Comparison of ENCODE assay signal across 1 cellular context in the genomic region with DNA sequence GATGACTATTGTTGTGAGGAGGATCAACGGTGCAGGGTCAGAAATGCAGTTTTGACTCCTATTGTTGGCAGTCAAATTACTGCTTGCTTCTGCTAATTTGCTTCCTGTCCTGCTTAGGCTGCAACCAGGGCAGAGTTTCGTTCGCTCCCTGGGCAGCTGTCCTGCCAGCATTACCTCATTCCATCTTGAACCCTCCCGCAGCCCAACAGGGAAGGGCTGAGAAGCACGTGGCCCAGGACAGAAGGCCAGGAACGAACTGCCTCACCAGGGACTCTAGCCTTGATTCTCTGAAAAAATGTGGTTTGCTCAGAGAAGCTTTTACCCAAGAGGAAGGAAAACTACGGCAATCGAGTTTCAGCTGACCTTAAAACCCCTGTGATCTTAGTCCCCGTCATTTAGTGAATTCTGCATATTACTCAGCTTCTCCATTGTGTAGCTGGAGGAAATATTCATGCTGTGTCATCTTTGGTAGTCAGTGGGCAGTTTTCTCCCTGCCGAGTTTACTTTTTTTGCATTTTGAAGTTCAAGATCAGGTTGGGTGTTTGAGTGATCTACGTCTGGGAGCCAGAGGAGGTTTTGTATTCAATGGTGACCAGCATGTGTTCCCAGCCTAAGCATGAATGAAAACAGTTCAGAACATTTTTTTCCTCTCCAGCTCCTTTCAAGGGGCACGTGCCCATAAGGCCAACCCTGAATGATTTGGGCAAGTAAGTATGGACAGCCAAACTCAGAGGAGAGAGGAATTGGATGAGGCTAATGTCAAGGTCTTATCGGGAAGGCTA.
TF ChIP-seq lines count a peak whose summit lies in the region.

No MANE protein-coding gene starts in this region.

TF ChIP-seq in SK-N-SH, 30 proteins besides CTCF, POLR2A, EP300 and RAD21:
- TF ChIP-seq, protein P1, sequence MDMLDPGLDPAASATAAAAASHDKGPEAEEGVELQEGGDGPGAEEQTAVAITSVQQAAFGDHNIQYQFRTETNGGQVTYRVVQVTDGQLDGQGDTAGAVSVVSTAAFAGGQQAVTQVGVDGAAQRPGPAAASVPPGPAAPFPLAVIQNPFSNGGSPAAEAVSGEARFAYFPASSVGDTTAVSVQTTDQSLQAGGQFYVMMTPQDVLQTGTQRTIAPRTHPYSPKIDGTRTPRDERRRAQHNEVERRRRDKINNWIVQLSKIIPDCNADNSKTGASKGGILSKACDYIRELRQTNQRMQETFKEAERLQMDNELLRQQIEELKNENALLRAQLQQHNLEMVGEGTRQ (IDR thresholded peaks at IDR 0.05; ENCODE audit: borderline replicate concordance, low read depth, low read length): no peak
- TF ChIP-seq, protein P2, sequence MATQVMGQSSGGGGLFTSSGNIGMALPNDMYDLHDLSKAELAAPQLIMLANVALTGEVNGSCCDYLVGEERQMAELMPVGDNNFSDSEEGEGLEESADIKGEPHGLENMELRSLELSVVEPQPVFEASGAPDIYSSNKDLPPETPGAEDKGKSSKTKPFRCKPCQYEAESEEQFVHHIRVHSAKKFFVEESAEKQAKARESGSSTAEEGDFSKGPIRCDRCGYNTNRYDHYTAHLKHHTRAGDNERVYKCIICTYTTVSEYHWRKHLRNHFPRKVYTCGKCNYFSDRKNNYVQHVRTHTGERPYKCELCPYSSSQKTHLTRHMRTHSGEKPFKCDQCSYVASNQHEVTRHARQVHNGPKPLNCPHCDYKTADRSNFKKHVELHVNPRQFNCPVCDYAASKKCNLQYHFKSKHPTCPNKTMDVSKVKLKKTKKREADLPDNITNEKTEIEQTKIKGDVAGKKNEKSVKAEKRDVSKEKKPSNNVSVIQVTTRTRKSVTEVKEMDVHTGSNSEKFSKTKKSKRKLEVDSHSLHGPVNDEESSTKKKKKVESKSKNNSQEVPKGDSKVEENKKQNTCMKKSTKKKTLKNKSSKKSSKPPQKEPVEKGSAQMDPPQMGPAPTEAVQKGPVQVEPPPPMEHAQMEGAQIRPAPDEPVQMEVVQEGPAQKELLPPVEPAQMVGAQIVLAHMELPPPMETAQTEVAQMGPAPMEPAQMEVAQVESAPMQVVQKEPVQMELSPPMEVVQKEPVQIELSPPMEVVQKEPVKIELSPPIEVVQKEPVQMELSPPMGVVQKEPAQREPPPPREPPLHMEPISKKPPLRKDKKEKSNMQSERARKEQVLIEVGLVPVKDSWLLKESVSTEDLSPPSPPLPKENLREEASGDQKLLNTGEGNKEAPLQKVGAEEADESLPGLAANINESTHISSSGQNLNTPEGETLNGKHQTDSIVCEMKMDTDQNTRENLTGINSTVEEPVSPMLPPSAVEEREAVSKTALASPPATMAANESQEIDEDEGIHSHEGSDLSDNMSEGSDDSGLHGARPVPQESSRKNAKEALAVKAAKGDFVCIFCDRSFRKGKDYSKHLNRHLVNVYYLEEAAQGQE (IDR thresholded peaks at IDR 0.05; ENCODE audit: low read depth, low read length): no peak
- no peak for TF ChIP-seq FOXM1 (IDR thresholded peaks at IDR 0.05; ENCODE audit: low read depth)
- TF ChIP-seq JUND (IDR thresholded peaks at IDR 0.05): no peak
- TF ChIP-seq POLR2AphosphoS5 (IDR thresholded peaks at IDR 0.05; ENCODE audit: low read depth, low read length): no peak
- no peak for TF ChIP-seq CHD2 (IDR thresholded peaks at IDR 0.05; ENCODE audit: low read length, partially characterized antibody)
- TF ChIP-seq YY1 (IDR thresholded peaks at IDR 0.05; ENCODE audit: low read depth): no peak
- no peak for TF ChIP-seq ELF1 (IDR thresholded peaks at IDR 0.05)
- TF ChIP-seq TEAD4 (IDR thresholded peaks at IDR 0.05; ENCODE audit: borderline replicate concordance, insufficient read depth): no peak
- no peak for TF ChIP-seq GATA2 (CRISPR knock-in tag; IDR thresholded peaks at IDR 0.05)
TF ChIP-seq in SK-N-SH: peak in this region for 0.
